In genomic region chr18:79851981-79852380, GRCh38 we compare ENCODE assay signal across 30 cellular contexts. TPM values are rescaled to one million over a fixed set of nuclear protein-coding genes. Genes with fewer than 3 reads are reported as not detected.
A peak's percentile ranks its signal among the peaks of the same experiment; 100 is the strongest.
DNase-seq lines count a peak whose midpoint lies in the region; ATAC-seq and TF ChIP-seq lines count a peak whose summit lies in the region.
"Had no signal": no experiment of that assay in that cellular context is flagged by ENCODE, and none has a peak within 500 bp of the region (broad histone marks: within the 10 kb centered on the region; RNA-seq: fewer than 3 reads in every experiment).

No MANE protein-coding gene starts in this region.

- H3K4me2 ChIP-seq in neuronal stem cell (ENCODE audit: insufficient read depth, low read length, poor library complexity, severe bottlenecking) (no peak overlapping the region), H9 (ENCODE audit: insufficient read depth, insufficient read length, low read length) (no peak overlapping the region)

- H3K18ac ChIP-seq in neuronal stem cell (ENCODE audit: low read length) (no peak overlapping the region), H9 (ENCODE audit: insufficient read length, low read depth, low read length) (no peak overlapping the region)

- DNase-seq in activated CD8-positive, alpha-beta memory T cell treated with anti-CD3 and anti-CD28 coated beads for 24 hours, result peak; percentile 30
- no peak for DNase-seq in activated CD8-positive, alpha-beta memory T cell treated with anti-CD3 and anti-CD28 coated beads, Interleukin-2, amount 50 U/mL, for 48 hours
- DNase-seq in coronary artery (ENCODE audit: low spot score) (peak; percentile 65), neuronal stem cell (ENCODE audit: low spot score) (no peak), testis (peak; percentile 9), NCI-H1105 (lab: John Stamatoyannopoulos, UW) (no peak), H9 (no peak)
- DNase-seq: BE2C; CD8-positive, alpha-beta memory T cell; DMS 273 treated with DMSO at 0.1 percent for 48 hours; DMS79; EL; GDM1; GOT3; Kasumi-1; NCI-H1092 treated with DMSO at 0.1 percent for 48 hours; NCI-H1436 treated with DMSO at 0.1 percent for 48 hours; NCI-H2029; NCI-H446; NCI-H526; NCI-H82; NK-92 treated with Interleukin-12 subunit alpha and Interleukin-12 subunit beta, amount 100 ng/mL, for 24 hours; PC-3; SHP77 treated with DMSO at 0.1 percent for 48 hours had no signal

- H3K36me3 ChIP-seq in neuronal stem cell (replicated peaks in 1 of 2; ENCODE audit: control insufficient read depth in 2 of 2, insufficient read depth in 2 of 2, low read length in 2 of 2), result no peaks in the 10 kb centered on the region
- H3K36me3 ChIP-seq in testis (ENCODE audit: low read depth, missing control alignments), result no peaks in the 10 kb centered on the region
- H3K36me3 ChIP-seq: BE2C had no signal

- no peak overlapping the region for H2AFZ ChIP-seq in neuronal stem cell (ENCODE audit: low read length)
- H2AFZ ChIP-seq in H9 (ENCODE audit: low read length), result no peak overlapping the region

- no peaks in the 10 kb centered on the region for H4K20me1 ChIP-seq in H9 (ENCODE audit: control insufficient read depth, insufficient read depth, insufficient read length)

- intact Hi-C loops in testis (cut with DNase I; ENCODE audit: low total_unique reads), result no loop called here

- H3K14ac ChIP-seq in neuronal stem cell (ENCODE audit: low read length) (no peak overlapping the region), H9 (ENCODE audit: insufficient read depth, low read length) (no peak overlapping the region)

- no peak overlapping the region for H2AK5ac ChIP-seq in neuronal stem cell (ENCODE audit: low read depth, low read length)
- H2AK5ac ChIP-seq in H9 (ENCODE audit: insufficient read length, low read length), result no peak overlapping the region

- H3K4me3 ChIP-seq in coronary artery (no peak overlapping the region), neuronal stem cell (ENCODE audit: low read length in 2 of 2) (no peak overlapping the region), testis (no peak overlapping the region)
- H3K4me3 ChIP-seq: K562 had no signal

- WGBS in neuronal stem cell (ENCODE audit: extremely low coverage in 2 of 2, insufficient read length in 2 of 2, insufficient replicate concordance in 1 of 2), 2 donors, result no CpG with 5 or more reads among the region's 24 CpGs
- WGBS in testis, 2 donors, result 58 to 71% methylated on average over 24 of the region's 24 CpGs
- no CpG with 5 or more reads among the region's 24 CpGs for WGBS in H9 (ENCODE audit: extremely low coverage, insufficient read length, low lambda C conversion rate)

- H3K79me2 ChIP-seq in H9 (ENCODE audit: insufficient read depth, low read length), result no peaks in the 10 kb centered on the region

- no peak overlapping the region for H2BK12ac ChIP-seq in neuronal stem cell (ENCODE audit: low read length)
- no peak overlapping the region for H2BK12ac ChIP-seq in H9 (ENCODE audit: insufficient read length, low read depth, low read length)

- TF ChIP-seq POLR2A in testis (IDR thresholded peaks at IDR 0.05), result no peak

- no peak overlapping the region for H3K27ac Mint-ChIP-seq in H9
- H3K27ac Mint-ChIP-seq: CD14-positive monocyte; CD8-positive, alpha-beta memory T cell had no signal

- H3K4me1 ChIP-seq in neuronal stem cell (ENCODE audit: control insufficient read depth in 2 of 2, insufficient read depth in 1 of 2, low read depth in 1 of 2, low read length in 2 of 2), result peaks cover 0 to 4% of the 10 kb centered on the region in 2 donors
- no peaks in the 10 kb centered on the region for H3K4me1 ChIP-seq in testis
- H3K4me1 ChIP-seq in H9 (ENCODE audit: insufficient read depth, low read length), result no peaks in the 10 kb centered on the region
- H3K4me1 ChIP-seq: BE2C had no signal

- H3T11ph ChIP-seq in H9 (ENCODE audit: low read length), result no peak overlapping the region

- no peak overlapping the region for H3K9ac ChIP-seq in neuronal stem cell (ENCODE audit: low read depth, low read length, poor library complexity)
- no peak overlapping the region for H3K9ac ChIP-seq in H9 (ENCODE audit: extremely low read depth, insufficient read length, low read length)

- no peaks in the 10 kb centered on the region for H3K9me3 ChIP-seq in neuronal stem cell (replicated peaks in 1 of 2; ENCODE audit: control insufficient read depth in 2 of 2, insufficient read depth in 1 of 2, low read depth in 1 of 2, low read length in 2 of 2)
- H3K9me3 ChIP-seq in testis, result no peaks in the 10 kb centered on the region
- no peaks in the 10 kb centered on the region for H3K9me3 ChIP-seq in H9 (ENCODE audit: control insufficient read depth, low read depth, low read length)
- H3K9me3 ChIP-seq: BE2C had no signal

- H4K91ac ChIP-seq in neuronal stem cell (ENCODE audit: low read depth, low read length, poor library complexity) (no peak overlapping the region), H9 (ENCODE audit: insufficient read length, low read depth, low read length) (no peak overlapping the region)

- H3K4ac ChIP-seq in neuronal stem cell (ENCODE audit: low read length) (no peak overlapping the region), H9 (ENCODE audit: low read depth, low read length) (no peak overlapping the region)

- H4K5ac ChIP-seq in H9 (ENCODE audit: insufficient read length, low read depth, low read length), result no peak overlapping the region

- no peak overlapping the region for H3K4me3 Mint-ChIP-seq in H9
- H3K4me3 Mint-ChIP-seq: CD8-positive, alpha-beta memory T cell had no signal

- H3K9me3 Mint-ChIP-seq in H9, result no peaks in the 10 kb centered on the region
- H3K9me3 Mint-ChIP-seq: CD8-positive, alpha-beta memory T cell had no signal

- H3K36me3 Mint-ChIP-seq in H9 (ENCODE audit: insufficient read depth in 1 of 3, low read depth in 3 of 3), result no peaks in the 10 kb centered on the region
- H3K36me3 Mint-ChIP-seq: CD14-positive monocyte; CD8-positive, alpha-beta memory T cell had no signal

- TF ChIP-seq CTCF in coronary artery (IDR thresholded peaks at IDR 0.05) (no peak), testis (IDR thresholded peaks at IDR 0.05) (no peak), H9 (conservative IDR thresholded peaks at IDR 0.05) (no peak)

- H3K23ac ChIP-seq in neuronal stem cell (ENCODE audit: low read depth, low read length, poor library complexity), result no peak overlapping the region
- H3K23ac ChIP-seq in H9 (ENCODE audit: insufficient read length, low read depth, low read length), result no peak overlapping the region

- H3K27me3 ChIP-seq in neuronal stem cell (ENCODE audit: control insufficient read depth in 3 of 3, insufficient read depth in 3 of 3, low read depth in 1 of 3, low read length in 3 of 3) (peaks cover 0 to 6% (median 2%) of the 10 kb centered on the region in 3 experiments), testis (no peaks in the 10 kb centered on the region), H9 (ENCODE audit: insufficient read depth, low read length) (no peaks in the 10 kb centered on the region)
- H3K27me3 ChIP-seq: BE2C had no signal

- H3K27me3 Mint-ChIP-seq in H9 (ENCODE audit: low read depth), result peaks cover 17% of the 10 kb centered on the region

- H2BK15ac ChIP-seq in neuronal stem cell (ENCODE audit: low read length) (peak overlapping the region; percentile 49), H9 (ENCODE audit: low read depth, low read length) (no peak overlapping the region)

- H2BK120ac ChIP-seq in neuronal stem cell (ENCODE audit: low read depth, low read length) (no peak overlapping the region), H9 (ENCODE audit: low read depth, low read length, poor library complexity, severe bottlenecking) (no peak overlapping the region)

- H3K56ac ChIP-seq in H9 (ENCODE audit: insufficient read length, low read depth, low read length), result no peak overlapping the region

- H3K27ac ChIP-seq in coronary artery (no peak overlapping the region), neuronal stem cell (replicated peaks; ENCODE audit: low read length) (no peak overlapping the region), testis (no peak overlapping the region), H9 (ENCODE audit: insufficient read length, low read depth, low read length) (no peak overlapping the region)
- H3K27ac ChIP-seq: 22Rv1 had no signal

- peaks cover under 1 to 1% of the 10 kb centered on the region in 2 experiments; a peak in 3 of 4 replicates for H3K4me1 Mint-ChIP-seq in H9

- H4K8ac ChIP-seq in neuronal stem cell (ENCODE audit: low read depth, low read length), result no peak overlapping the region
- no peak overlapping the region for H4K8ac ChIP-seq in H9 (replicated peaks; ENCODE audit: insufficient read length, low read depth, low read length)

- no peaks in the 10 kb centered on the region for H3K23me2 ChIP-seq in H9 (ENCODE audit: insufficient read length, low read depth, low read length, poor library complexity, severe bottlenecking)

- no peak for ATAC-seq in HG03045 (IDR thresholded peaks at IDR 0.05; ENCODE audit: unreplicated experiment)
- ATAC-seq: HCT116, K562, PC-3 had no signal

- no peak overlapping the region for H2BK20ac ChIP-seq in H9 (ENCODE audit: low read depth, low read length, poor library complexity, severe bottlenecking)

- peaks cover 2% of the 10 kb centered on the region for H3K79me1 ChIP-seq in neuronal stem cell (ENCODE audit: low read depth, low read length)
- H3K79me1 ChIP-seq in H9 (ENCODE audit: insufficient read depth, low read depth, low read length, poor library complexity, severe bottlenecking), result no peaks in the 10 kb centered on the region

- H2BK5ac ChIP-seq in neuronal stem cell (ENCODE audit: low read length) (no peak overlapping the region), H9 (ENCODE audit: insufficient read length, low read length) (no peak overlapping the region)

RNA-seq across cellular contexts. Expression of gene KCNG2, which starts 54.2 kb away (rescaled TPM):
- polyA plus RNA-seq in neuronal stem cell (2013, experiment 1 of 2), result 0.29 TPM
- 0.29 TPM for polyA plus RNA-seq in neuronal stem cell (2013, experiment 2 of 2)
- total RNA-seq in testis (1 to 10 TPM; 7.2 to 7.6 TPM), H9 (2021) (0.15 TPM in 1 of 2 replicates, not detected in the other)
- polyA plus RNA-seq in testis (ENCODE audit: insufficient read depth, low read depth, low replicate concordance), result 0.50 TPM
- total RNA-seq: CD8-positive, alpha-beta memory T cell; K562; M059J; PC-3 had no signal
- polyA plus RNA-seq: CD14-positive monocyte; CD8-positive, alpha-beta memory T cell; K562 had no signal

Comparison
In these comparisons a context has a peak if more than half of its experiments do, and no peak if none do; other contexts are left out.
1. DNase-seq: peak in activated CD8-positive, alpha-beta memory T cell treated with anti-CD3 and anti-CD28 coated beads for 24 hours (single experiment), coronary artery (single experiment) and testis (single experiment); none in activated CD8-positive, alpha-beta memory T cell treated with anti-CD3 and anti-CD28 coated beads, Interleukin-2, amount 50 U/mL, for 48 hours (single experiment), neuronal stem cell (single experiment), NCI-H1105 (single experiment) and H9 (single experiment).